ENCODE assay signal across 1 cellular context in the genomic region with DNA sequence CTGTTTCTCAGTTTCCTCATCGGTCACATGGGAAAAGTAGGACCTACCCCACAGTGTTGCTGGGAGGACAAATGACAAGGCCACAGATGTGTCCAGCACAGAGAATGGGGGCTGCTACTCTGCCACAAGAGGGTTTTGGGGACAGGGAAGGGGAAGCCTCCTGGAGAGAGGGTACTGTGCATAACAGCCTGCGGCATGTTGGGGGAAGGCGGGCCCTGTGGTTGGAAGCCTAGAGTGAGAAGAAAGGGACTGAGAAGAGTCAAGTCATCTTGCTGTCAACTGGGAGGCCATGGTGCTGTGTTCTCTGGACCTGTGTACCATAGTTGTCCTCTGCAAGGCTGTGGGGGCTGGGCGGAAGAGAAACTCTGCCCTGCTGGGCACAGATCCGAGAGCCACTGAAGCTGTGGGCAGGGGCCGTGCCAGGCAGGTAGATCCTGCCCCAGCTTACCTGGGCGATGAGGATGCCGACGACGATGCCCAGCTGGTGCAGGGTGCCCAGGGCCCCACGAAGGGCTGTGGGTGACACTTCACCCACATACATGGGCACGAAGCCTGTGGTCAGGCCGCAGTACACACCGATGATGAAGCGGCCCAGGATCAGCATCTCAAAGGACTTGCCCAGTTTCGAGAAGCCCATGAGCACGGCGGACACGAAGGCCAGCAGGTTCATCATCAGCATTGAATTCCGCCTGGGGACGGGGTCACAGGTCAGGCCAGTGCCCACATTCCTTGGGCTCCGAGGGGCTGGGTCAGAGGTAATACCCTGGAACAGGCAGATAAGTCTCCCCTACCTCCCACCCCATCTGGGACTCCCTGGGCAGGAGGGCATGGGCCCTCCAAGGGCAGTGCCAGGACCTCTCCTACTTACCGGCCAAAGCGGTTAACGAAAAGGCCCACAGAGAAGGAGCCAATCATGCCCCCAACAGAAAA.
TF ChIP-seq lines count a peak whose summit lies in the region.

No MANE protein-coding gene starts in this region.

TF ChIP-seq in WTC11, 78 proteins besides CTCF, POLR2A, EP300 and RAD21 (continued from another document):
- TF ChIP-seq KAT7 (CRISPR knock-in tag; IDR thresholded peaks at IDR 0.05; ENCODE audit: borderline replicate concordance) (no peak), SP1 (CRISPR knock-in tag; conservative IDR thresholded peaks at IDR 0.05) (no peak), ZNF416 (CRISPR knock-in tag; IDR thresholded peaks at IDR 0.05) (no peak), GRHL2 (CRISPR knock-in tag; IDR thresholded peaks at IDR 0.05; ENCODE audit: insufficient replicate concordance, severe bottlenecking) (no peak), IRF2 (CRISPR knock-in tag; IDR thresholded peaks at IDR 0.05; ENCODE audit: borderline replicate concordance, low read depth) (no peak)
- TF ChIP-seq, protein P1, sequence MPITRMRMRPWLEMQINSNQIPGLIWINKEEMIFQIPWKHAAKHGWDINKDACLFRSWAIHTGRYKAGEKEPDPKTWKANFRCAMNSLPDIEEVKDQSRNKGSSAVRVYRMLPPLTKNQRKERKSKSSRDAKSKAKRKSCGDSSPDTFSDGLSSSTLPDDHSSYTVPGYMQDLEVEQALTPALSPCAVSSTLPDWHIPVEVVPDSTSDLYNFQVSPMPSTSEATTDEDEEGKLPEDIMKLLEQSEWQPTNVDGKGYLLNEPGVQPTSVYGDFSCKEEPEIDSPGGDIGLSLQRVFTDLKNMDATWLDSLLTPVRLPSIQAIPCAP (CRISPR knock-in tag; IDR thresholded peaks at IDR 0.05), result no peak
TF ChIP-seq in WTC11: peak in this region for 0.
